1 cellular context compared by ENCODE assay signal in the genomic region with DNA sequence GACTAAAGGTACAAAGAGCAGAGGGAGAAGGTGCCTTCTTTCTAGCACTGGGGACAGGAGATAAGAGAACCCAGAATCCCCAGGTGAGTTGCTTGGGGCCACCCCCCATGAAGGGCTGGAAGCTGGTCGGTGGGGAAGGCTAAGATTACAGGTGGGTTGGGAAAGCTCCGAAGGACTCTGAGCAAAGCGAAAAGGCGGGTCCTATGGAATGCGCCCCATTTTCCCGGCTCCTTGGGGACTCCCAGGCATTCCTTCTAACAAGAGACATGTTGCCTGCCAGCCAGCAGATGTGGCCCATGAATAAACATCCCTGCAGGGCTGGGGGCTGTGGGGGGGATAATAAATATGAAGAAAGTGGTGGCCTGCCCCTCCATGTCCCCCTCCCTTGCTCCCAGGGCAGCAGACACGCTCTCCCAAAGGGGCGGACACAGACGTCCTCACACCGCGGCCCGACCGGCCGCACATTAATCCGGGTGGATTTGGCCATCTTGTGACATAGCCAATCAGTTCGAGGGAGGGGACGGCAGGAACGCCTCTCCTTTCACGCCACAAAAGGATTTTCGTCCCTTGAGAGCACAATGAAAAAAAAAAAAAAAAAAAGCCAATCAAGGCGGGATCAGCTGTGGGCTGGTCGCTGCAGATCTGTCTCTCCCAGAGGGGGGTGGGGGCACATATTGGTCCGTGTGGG.
TF ChIP-seq lines count a peak whose summit lies in the region.

No MANE protein-coding gene starts in this region.

TF ChIP-seq in H1, 55 proteins besides CTCF, POLR2A, EP300 and RAD21 (continued from another document):
- TF ChIP-seq, protein P1, sequence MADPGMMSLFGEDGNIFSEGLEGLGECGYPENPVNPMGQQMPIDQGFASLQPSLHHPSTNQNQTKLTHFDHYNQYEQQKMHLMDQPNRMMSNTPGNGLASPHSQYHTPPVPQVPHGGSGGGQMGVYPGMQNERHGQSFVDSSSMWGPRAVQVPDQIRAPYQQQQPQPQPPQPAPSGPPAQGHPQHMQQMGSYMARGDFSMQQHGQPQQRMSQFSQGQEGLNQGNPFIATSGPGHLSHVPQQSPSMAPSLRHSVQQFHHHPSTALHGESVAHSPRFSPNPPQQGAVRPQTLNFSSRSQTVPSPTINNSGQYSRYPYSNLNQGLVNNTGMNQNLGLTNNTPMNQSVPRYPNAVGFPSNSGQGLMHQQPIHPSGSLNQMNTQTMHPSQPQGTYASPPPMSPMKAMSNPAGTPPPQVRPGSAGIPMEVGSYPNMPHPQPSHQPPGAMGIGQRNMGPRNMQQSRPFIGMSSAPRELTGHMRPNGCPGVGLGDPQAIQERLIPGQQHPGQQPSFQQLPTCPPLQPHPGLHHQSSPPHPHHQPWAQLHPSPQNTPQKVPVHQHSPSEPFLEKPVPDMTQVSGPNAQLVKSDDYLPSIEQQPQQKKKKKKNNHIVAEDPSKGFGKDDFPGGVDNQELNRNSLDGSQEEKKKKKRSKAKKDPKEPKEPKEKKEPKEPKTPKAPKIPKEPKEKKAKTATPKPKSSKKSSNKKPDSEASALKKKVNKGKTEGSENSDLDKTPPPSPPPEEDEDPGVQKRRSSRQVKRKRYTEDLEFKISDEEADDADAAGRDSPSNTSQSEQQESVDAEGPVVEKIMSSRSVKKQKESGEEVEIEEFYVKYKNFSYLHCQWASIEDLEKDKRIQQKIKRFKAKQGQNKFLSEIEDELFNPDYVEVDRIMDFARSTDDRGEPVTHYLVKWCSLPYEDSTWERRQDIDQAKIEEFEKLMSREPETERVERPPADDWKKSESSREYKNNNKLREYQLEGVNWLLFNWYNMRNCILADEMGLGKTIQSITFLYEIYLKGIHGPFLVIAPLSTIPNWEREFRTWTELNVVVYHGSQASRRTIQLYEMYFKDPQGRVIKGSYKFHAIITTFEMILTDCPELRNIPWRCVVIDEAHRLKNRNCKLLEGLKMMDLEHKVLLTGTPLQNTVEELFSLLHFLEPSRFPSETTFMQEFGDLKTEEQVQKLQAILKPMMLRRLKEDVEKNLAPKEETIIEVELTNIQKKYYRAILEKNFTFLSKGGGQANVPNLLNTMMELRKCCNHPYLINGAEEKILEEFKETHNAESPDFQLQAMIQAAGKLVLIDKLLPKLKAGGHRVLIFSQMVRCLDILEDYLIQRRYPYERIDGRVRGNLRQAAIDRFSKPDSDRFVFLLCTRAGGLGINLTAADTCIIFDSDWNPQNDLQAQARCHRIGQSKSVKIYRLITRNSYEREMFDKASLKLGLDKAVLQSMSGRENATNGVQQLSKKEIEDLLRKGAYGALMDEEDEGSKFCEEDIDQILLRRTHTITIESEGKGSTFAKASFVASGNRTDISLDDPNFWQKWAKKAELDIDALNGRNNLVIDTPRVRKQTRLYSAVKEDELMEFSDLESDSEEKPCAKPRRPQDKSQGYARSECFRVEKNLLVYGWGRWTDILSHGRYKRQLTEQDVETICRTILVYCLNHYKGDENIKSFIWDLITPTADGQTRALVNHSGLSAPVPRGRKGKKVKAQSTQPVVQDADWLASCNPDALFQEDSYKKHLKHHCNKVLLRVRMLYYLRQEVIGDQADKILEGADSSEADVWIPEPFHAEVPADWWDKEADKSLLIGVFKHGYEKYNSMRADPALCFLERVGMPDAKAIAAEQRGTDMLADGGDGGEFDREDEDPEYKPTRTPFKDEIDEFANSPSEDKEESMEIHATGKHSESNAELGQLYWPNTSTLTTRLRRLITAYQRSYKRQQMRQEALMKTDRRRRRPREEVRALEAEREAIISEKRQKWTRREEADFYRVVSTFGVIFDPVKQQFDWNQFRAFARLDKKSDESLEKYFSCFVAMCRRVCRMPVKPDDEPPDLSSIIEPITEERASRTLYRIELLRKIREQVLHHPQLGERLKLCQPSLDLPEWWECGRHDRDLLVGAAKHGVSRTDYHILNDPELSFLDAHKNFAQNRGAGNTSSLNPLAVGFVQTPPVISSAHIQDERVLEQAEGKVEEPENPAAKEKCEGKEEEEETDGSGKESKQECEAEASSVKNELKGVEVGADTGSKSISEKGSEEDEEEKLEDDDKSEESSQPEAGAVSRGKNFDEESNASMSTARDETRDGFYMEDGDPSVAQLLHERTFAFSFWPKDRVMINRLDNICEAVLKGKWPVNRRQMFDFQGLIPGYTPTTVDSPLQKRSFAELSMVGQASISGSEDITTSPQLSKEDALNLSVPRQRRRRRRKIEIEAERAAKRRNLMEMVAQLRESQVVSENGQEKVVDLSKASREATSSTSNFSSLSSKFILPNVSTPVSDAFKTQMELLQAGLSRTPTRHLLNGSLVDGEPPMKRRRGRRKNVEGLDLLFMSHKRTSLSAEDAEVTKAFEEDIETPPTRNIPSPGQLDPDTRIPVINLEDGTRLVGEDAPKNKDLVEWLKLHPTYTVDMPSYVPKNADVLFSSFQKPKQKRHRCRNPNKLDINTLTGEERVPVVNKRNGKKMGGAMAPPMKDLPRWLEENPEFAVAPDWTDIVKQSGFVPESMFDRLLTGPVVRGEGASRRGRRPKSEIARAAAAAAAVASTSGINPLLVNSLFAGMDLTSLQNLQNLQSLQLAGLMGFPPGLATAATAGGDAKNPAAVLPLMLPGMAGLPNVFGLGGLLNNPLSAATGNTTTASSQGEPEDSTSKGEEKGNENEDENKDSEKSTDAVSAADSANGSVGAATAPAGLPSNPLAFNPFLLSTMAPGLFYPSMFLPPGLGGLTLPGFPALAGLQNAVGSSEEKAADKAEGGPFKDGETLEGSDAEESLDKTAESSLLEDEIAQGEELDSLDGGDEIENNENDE (IDR thresholded peaks at IDR 0.05; ENCODE audit: insufficient replicate concordance, low read length) = no peak
- TF ChIP-seq TCF12 (IDR thresholded peaks at IDR 0.05; ENCODE audit: low read depth, low read length) (0 out of 2 replicates have a peak, but pooled peaks have one; percentile 51), POU5F1 (IDR thresholded peaks at IDR 0.05; ENCODE audit: low read depth, low read length) (no peak), NRF1 (IDR thresholded peaks at IDR 0.05; ENCODE audit: low read depth, low read length) (no peak), HDAC6 (IDR thresholded peaks at IDR 0.05; ENCODE audit: low read depth, low read length) (no peak)
TF ChIP-seq in H1: peak in this region for 4.
